In genomic region chr5:163437309-163438182, GRCh38 we compare ENCODE assay signal across 8 cellular contexts. TPM values are rescaled to one million over a fixed set of nuclear protein-coding genes. Genes with fewer than 3 reads are reported as not detected.
DNase-seq lines count a peak whose midpoint lies in the region; ATAC-seq and TF ChIP-seq lines count a peak whose summit lies in the region.

TSS of gene CCNG1 (plus strand) at chr5:163437595. CDS start at chr5:163439257, 1,662 bp downstream.

- TF ChIP-seq CTCF in KMS-11 (conservative IDR thresholded peaks at IDR 0.05; ENCODE audit: low read depth, low read length) (no peak), esophagus muscularis mucosa (IDR thresholded peaks at IDR 0.05) (peak in 1 of 3 experiments; percentile 7)

- WGBS in esophagus muscularis mucosa, result 0% methylated on average over 23 of the region's 51 CpGs

- H3K27ac ChIP-seq in KMS-11 (peak within 1 kb of the TSS; percentile 77), esophagus muscularis mucosa (replicated peaks in 1 of 4) (peak within 1 kb of the TSS; percentile 89 to 90 (median 90)), muscle layer of duodenum (ENCODE audit: low read length) (peak within 1 kb of the TSS; percentile 94)

- ATAC-seq in GM21737 (IDR thresholded peaks at IDR 0.05; ENCODE audit: unreplicated experiment), result peak; percentile 96

- peak within 1 kb of the TSS; percentile 95 for H3K4me2 ChIP-seq in KMS-11

- H3K27me3 ChIP-seq in KMS-11 (ENCODE audit: insufficient read depth, low read depth) (no peaks in the 10 kb centered on the region), esophagus muscularis mucosa (no peaks in the 10 kb centered on the region), muscle layer of duodenum (ENCODE audit: low read depth, low read length) (no peaks in the 10 kb centered on the region)

- H3K36me3 ChIP-seq in KMS-11 (ENCODE audit: insufficient read depth) (peaks cover 9% of the 10 kb centered on the region; the same call in 1 of the 2 replicates), esophagus muscularis mucosa (peaks cover 0 to 20% (median 9%) of the 10 kb centered on the region in 4 donors), muscle layer of duodenum (ENCODE audit: control insufficient read depth in 1 of 2, insufficient read depth in 2 of 2, low read length in 2 of 2) (peaks cover 9 to 17% of the 10 kb centered on the region in 2 donors)

- TF ChIP-seq EP300 in esophagus muscularis mucosa (IDR thresholded peaks at IDR 0.05), result no peak

- TF ChIP-seq POLR2A in esophagus muscularis mucosa (IDR thresholded peaks at IDR 0.05; ENCODE audit: low read depth), result peak; percentile 36

- peak within 1 kb of the TSS; percentile 27; the same call in 1 of the 2 replicates for H2AFZ ChIP-seq in KMS-11 (ENCODE audit: low read depth)

- intact Hi-C loops in esophagus muscularis mucosa (cut with DNase I), result no loop called here

- H3K9ac ChIP-seq in KMS-11, result peak within 1 kb of the TSS; percentile 62

- H3K9me3 ChIP-seq in esophagus muscularis mucosa (no peaks in the 10 kb centered on the region), muscle layer of duodenum (ENCODE audit: control insufficient read depth in 1 of 2, low read length in 2 of 2) (no peaks in the 10 kb centered on the region)

- H3K4me1 ChIP-seq in KMS-11 (ENCODE audit: low read depth, poor library complexity, severe bottlenecking), result peaks cover 31% of the 10 kb centered on the region
- peaks cover 13 to 41% (median 34%) of the 10 kb centered on the region in 4 donors for H3K4me1 ChIP-seq in esophagus muscularis mucosa
- H3K4me1 ChIP-seq in muscle layer of duodenum (ENCODE audit: control insufficient read depth in 1 of 2, insufficient read depth in 2 of 2, low read length in 2 of 2), result peaks cover 11 to 22% of the 10 kb centered on the region in 2 donors

- H3K79me2 ChIP-seq in KMS-11 (ENCODE audit: insufficient read depth, low read depth), result peaks cover 44% of the 10 kb centered on the region

- H3K4me3 ChIP-seq in KMS-11 (IDR thresholded peaks at IDR 0.05; ENCODE audit: insufficient read depth, low read depth, low read length), result no peak within 1 kb of the TSS
- H3K4me3 ChIP-seq in esophagus muscularis mucosa, result peak within 1 kb of the TSS; percentile 75 to 94 (median 86)
- H3K4me3 ChIP-seq in muscle layer of duodenum (ENCODE audit: low read depth in 1 of 2, low read length in 2 of 2), result peak within 1 kb of the TSS; percentile 93 to 95

- H4K20me1 ChIP-seq in KMS-11 (ENCODE audit: insufficient read depth), result no peaks in the 10 kb centered on the region

- DNase-seq in DMS79 (lab: John Stamatoyannopoulos, UW) (peak; percentile 75), RKO (ENCODE audit: low spot score) (peak; percentile 97), activated T-helper 1 cell treated with Interleukin-2 at 50 U/mL for 16 hours (ENCODE audit: low read depth) (peak; percentile 78), esophagus muscularis mucosa (ENCODE audit: extremely low spot score) (peak; percentile 99)
- peak; percentile 80 to 81 for DNase-seq in stimulated activated CD8-positive, alpha-beta memory T cell treated with anti-CD3 and anti-CD28 coated beads, Interleukin-7, amount 100 ng/mL, for 4 hours (ENCODE audit: low read depth in 2 of 2)

RNA-seq across cellular contexts. Expression of gene CCNG1, which starts in this region (rescaled TPM):
- 100 to 1,000 TPM in 3 of 4 donors, 10 to 100 TPM in 1; 99.1 to 179 (median 138) TPM for total RNA-seq in esophagus muscularis mucosa
